Comparison of ENCODE assay signal across 9 cellular contexts in the genomic region with DNA sequence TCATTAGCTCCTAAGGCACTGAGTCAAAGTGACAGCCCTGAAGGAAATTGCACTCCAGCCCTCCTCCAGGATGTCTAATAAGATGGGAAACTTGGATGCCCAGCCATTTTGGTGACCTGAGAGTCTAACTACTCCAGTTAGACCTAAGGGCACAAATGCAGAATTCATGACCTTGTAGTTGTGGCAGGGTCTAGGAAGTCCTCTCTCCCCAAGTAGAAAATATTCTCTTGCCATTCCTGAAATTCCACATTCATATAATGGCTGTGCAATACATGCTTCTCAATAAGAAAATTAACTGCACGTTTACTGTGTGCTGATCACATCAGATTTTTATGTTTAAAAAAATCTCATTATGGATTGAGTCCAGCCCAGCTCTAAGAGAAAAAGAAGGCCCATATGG.
"Had no signal": no experiment of that assay in that cellular context is flagged by ENCODE, and none has a peak within 500 bp of the region (broad histone marks: within the 10 kb centered on the region; RNA-seq: fewer than 3 reads in every experiment).

No MANE protein-coding gene starts in this region.

- ATAC-seq: HCT116 had no signal

- H3K4me3 Mint-ChIP-seq: HFFc6, IgD-negative memory B cell had no signal

- H3K4me3 ChIP-seq: GM23248, HAP-1 had no signal

- H3K4me2 ChIP-seq: KMS-11 had no signal

- H3K9me3 ChIP-seq: HAP-1 had no signal

- H3K27ac ChIP-seq: GM23248, KMS-11 had no signal

- H3K4me1 Mint-ChIP-seq: IgD-negative memory B cell had no signal

- DNase-seq: GM23248, GOT3, H7, HFFc6, KBM-7 had no signal

- H3K27ac Mint-ChIP-seq: HFFc6, IgD-negative memory B cell had no signal

- H3K9me3 Mint-ChIP-seq: HFFc6, IgD-negative memory B cell had no signal

- H3K4me1 ChIP-seq: HAP-1 had no signal

- H3K9ac ChIP-seq: GM23248, KMS-11 had no signal

- H3K36me3 ChIP-seq: HAP-1 had no signal

- H2AFZ ChIP-seq: GM23248 had no signal

- H3K27me3 Mint-ChIP-seq: IgD-negative memory B cell had no signal
